In the genomic region with DNA sequence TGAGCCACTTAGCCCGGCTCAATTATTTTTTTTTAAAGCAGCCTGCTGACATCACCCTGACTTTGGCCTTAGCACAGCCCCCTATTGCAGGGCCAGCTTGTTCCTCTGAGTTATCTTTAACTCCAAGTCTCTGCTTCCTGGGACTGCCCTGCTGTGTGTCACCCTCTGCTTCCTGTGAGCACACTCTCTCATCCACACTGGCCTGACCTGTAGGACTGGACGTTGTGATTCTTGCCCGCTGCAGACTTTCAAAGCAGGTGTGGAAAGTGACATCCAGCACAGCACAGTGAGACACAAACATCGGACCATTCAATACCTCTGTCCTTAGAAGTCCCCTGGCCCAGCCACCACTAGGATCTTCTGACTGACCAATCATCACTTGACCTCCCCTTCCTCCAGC, we compare ENCODE assay signal across 13 cellular contexts. TPM values are rescaled to one million over a fixed set of nuclear protein-coding genes. Genes with fewer than 3 reads are reported as not detected.
"Had no signal": no experiment of that assay in that cellular context is flagged by ENCODE, and none has a peak within 500 bp of the region (broad histone marks: within the 10 kb centered on the region; RNA-seq: fewer than 3 reads in every experiment).

No MANE protein-coding gene starts in this region.

- H3K4me3 ChIP-seq: dorsolateral prefrontal cortex, stomach, vagina had no signal

- DNase-seq: activated B cell treated with CpG ODN at 0.5 μM for 24 hours; activated CD4-positive, alpha-beta T cell treated with anti-CD3 and anti-CD28 coated beads, Interleukin-2, amount 10 ng/mL, durations not matched to agents 7 days and 5 days; activated T-cell treated with anti-CD3 and anti-CD28 coated beads for 4 hours; dorsolateral prefrontal cortex; foreskin keratinocyte; stimulated activated CD4-positive, alpha-beta T cell treated with anti-CD3 and anti-CD28 coated beads, Interleukin-4, amount 100 ng/mL, for 4 hours; stomach had no signal

- H3K36me3 ChIP-seq: stomach, vagina had no signal

- H3K27me3 ChIP-seq: dorsolateral prefrontal cortex, foreskin keratinocyte, vagina had no signal

- H3K27ac ChIP-seq: dorsolateral prefrontal cortex, foreskin keratinocyte, stomach, vagina had no signal

- H3K9me3 ChIP-seq: vagina had no signal

- ATAC-seq: activated naive CD4-positive, alpha-beta T cell treated with anti-CD3 and anti-CD28 coated beads, Interleukin-2, amount 50 U/mL, for 72 hours; activated T-helper 17 cell treated with anti-CD3 and anti-CD28 coated beads, Interleukin-2, amount 50 U/mL, for 72 hours; foreskin keratinocyte; left lobe of liver; natural killer cell treated with Interleukin-12 subunit alpha and Interleukin-12 subunit beta and Interleukin-15 and Interleukin-18, amount 100 ng/mL, for 72 hours had no signal

RNA-seq across cellular contexts. Expression of a gene that starts 26.4 kb away (rescaled TPM):
- total RNA-seq: activated CD8-positive, alpha-beta memory T cell treated with anti-CD3 and anti-CD28 coated beads for 36 hours had no signal
